In the genomic region with DNA sequence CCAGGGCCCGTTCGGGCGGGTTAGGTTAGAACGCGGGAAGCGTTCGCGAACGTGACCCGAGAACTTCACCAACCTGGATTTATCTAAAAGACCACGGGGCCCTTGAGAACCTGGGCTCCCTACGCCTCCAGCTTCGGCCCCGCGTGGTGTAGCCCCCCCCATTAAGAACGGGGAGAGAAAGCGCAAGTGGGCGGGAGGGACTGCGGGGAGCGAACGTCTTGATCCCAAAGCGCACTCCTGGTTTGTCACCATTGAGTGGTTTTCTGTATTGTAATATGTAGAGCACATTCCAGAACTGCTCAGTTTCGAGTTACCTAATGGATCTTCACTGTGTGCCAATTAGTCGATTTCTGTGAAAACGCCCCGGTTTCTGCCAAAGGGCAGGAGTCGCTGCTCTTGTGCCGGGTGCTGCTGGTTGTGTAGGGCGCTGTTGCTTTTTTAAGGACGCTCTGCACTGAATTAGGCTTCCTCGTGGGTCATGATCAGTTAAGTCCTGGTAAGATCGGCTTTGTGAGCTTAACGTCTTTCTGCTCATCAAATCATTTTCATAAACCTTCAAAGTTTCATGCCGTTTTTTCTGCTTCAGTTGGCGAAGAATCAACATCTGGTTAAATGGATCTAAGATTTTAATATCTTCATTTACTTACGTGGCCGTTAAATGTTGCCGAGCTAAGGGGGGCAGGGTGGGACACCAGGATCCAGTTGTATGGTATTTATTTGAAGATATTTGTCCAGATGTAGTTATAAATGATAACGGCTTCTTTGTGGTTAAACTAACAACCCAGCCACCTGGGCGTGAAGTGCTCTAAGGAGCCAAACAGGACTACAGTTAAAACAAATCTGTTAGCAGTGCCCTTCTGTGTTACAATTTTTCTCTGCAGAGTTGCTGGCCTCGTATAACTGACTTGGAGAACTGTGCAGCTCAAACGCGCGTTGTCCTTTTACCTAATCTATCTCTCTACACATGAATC, we compare ENCODE assay signal across 1 cellular context.
TF ChIP-seq lines count a peak whose summit lies in the region.

No MANE protein-coding gene starts in this region.

TF ChIP-seq in A549, 52 proteins besides CTCF, POLR2A, EP300 and RAD21 (continued from another document):
- TF ChIP-seq, protein P1, sequence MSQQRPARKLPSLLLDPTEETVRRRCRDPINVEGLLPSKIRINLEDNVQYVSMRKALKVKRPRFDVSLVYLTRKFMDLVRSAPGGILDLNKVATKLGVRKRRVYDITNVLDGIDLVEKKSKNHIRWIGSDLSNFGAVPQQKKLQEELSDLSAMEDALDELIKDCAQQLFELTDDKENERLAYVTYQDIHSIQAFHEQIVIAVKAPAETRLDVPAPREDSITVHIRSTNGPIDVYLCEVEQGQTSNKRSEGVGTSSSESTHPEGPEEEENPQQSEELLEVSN (IDR thresholded peaks at IDR 0.05; ENCODE audit: borderline replicate concordance, low read depth) = no peak
- TF ChIP-seq RARB (CRISPR knock-in tag; IDR thresholded peaks at IDR 0.05) = no peak
TF ChIP-seq in A549: peak in this region for 0.
